ENCODE assay signal across 14 cellular contexts in genomic region chr21:39911286-39911685, GRCh38. TPM values are rescaled to one million over a fixed set of nuclear protein-coding genes. Genes with fewer than 3 reads are reported as not detected.
DNase-seq lines count a peak whose midpoint lies in the region; FAIRE-seq and TF ChIP-seq lines count a peak whose summit lies in the region.
"Had no signal": no experiment of that assay in that cellular context is flagged by ENCODE, and none has a peak within 500 bp of the region (broad histone marks: within the 10 kb centered on the region; RNA-seq: fewer than 3 reads in every experiment).

No MANE protein-coding gene starts in this region.

- FAIRE-seq in H1 (lab: Jason Lieb, UNC): peak; percentile 71
- FAIRE-seq: GM18507 had no signal

- no peak overlapping the region for H3K14ac ChIP-seq in H1 (ENCODE audit: insufficient read length)

- H3K27ac ChIP-seq in H1 (ENCODE audit: low read depth, low read length) (no peak overlapping the region), thyroid gland (peak overlapping the region in 1 of 3 donors; percentile 50)

- no peak for TF ChIP-seq EP300 in H1 (IDR thresholded peaks at IDR 0.05; ENCODE audit: borderline replicate concordance in 1 of 2, low read depth in 2 of 2, low read length in 2 of 2)

- no peak overlapping the region for H2AK5ac ChIP-seq in H1 (ENCODE audit: low read depth, low read length)

- H3K27me3 ChIP-seq in H1 (replicated peaks in 1 of 4; ENCODE audit: control insufficient read depth in 3 of 4, extremely low read depth in 1 of 4, insufficient read depth in 3 of 4, low read length in 3 of 4) (no peaks in the 10 kb centered on the region), thyroid gland (no peaks in the 10 kb centered on the region)

- H2AFZ ChIP-seq in H1 (ENCODE audit: low read length): no peak overlapping the region

- H4K8ac ChIP-seq in H1 (ENCODE audit: extremely low read depth, insufficient read depth, low read length): no peak overlapping the region

- no peak overlapping the region for H3K23ac ChIP-seq in H1 (ENCODE audit: insufficient read length)

- H3K56ac ChIP-seq in H1 (replicated peaks; ENCODE audit: insufficient read length, low read depth, low read length): no peak overlapping the region

- peak; percentile 52 to 65 for TF ChIP-seq RAD21 in H1 (IDR thresholded peaks at IDR 0.05 in 1 of 2, conservative IDR thresholded peaks at IDR 0.05 in 1 of 2; ENCODE audit: low read depth in 2 of 2, low read length in 2 of 2)

- H4K20me1 ChIP-seq in H1 (replicated peaks in 1 of 2; ENCODE audit: control insufficient read depth in 1 of 2, insufficient read depth in 2 of 2, low read length in 2 of 2): no peaks in the 10 kb centered on the region

- H3K18ac ChIP-seq in H1 (ENCODE audit: extremely low read depth, low read length): no peak overlapping the region

- H2BK20ac ChIP-seq in H1 (ENCODE audit: low read length): no peak overlapping the region

- WGBS in H1 (ENCODE audit: extremely low coverage in 1 of 2, insufficient coverage in 1 of 2, insufficient read length in 1 of 2, insufficient replicate concordance in 2 of 2, low coverage in 1 of 2, low lambda C conversion rate in 2 of 2, missing lambda C conversion rate in 1 of 2), 2 experiments: 80% methylated on average over 6 of the region's 6 CpGs; no CpG with 5 or more reads in 1 of the 2 experiments
- 56 to 58% methylated on average over 6 of the region's 6 CpGs for WGBS in thyroid gland, 2 donors

- DNase-seq in SIG-M5 treated with dmso at 0.1 percent for 504 hours (lab: John Stamatoyannopoulos, UW; ENCODE audit: unreplicated experiment) (peak; percentile 24), SIG-M5 (lab: John Stamatoyannopoulos, UW) (no peak), NCI-H510A treated with DMSO at 0.1 percent for 48 hours (lab: John Stamatoyannopoulos, UW) (peak; percentile 64), H1 (ENCODE audit: low read depth in 1 of 2, low spot score in 2 of 2) (no peak), thyroid gland (peak; percentile 59 to 67), erythroblast (lab: John Stamatoyannopoulos, UW) (no peak), GM03348 (ENCODE audit: low spot score) (no peak)
- DNase-seq in stimulated activated CD4-positive, alpha-beta T cell treated with anti-CD3 and anti-CD28 coated beads, Interleukin-15, amount 100 ng/mL, for 24 hours: no peak
- DNase-seq: activated CD4-positive, alpha-beta memory T cell treated with anti-CD3 and anti-CD28 coated beads for 36 hours; activated naive CD4-positive, alpha-beta T cell; KG1; posterior cingulate gyrus had no signal

- no peak overlapping the region for H3K4me3 ChIP-seq in H1 (ENCODE audit: extremely low read depth in 1 of 4, insufficient read depth in 2 of 4, low read depth in 3 of 4, low read length in 4 of 4)
- H3K4me3 ChIP-seq in thyroid gland (replicated peaks in 1 of 3): no peak overlapping the region

- peak; percentile 20 to 47 (median 40) for TF ChIP-seq CTCF in H1 (IDR thresholded peaks at IDR 0.05; ENCODE audit: control extremely low read depth in 1 of 3, insufficient read depth in 1 of 3, low read depth in 1 of 3, low read length in 3 of 3)
- TF ChIP-seq CTCF in thyroid gland (IDR thresholded peaks at IDR 0.05): peak in 4 of 6 experiments; percentile 59 to 74 (median 67)

- H3K79me2 ChIP-seq in H1 (ENCODE audit: control insufficient read depth in 1 of 2, insufficient read depth in 2 of 2, low read length in 2 of 2): no peaks in the 10 kb centered on the region

- no peaks in the 10 kb centered on the region for H3K79me1 ChIP-seq in H1 (ENCODE audit: low read depth, low read length)

- intact Hi-C loops in thyroid gland (cut with DNase I): loop anchor here (5.0 kb wide), 1 partner anchor 44 kb away; the partner anchor contains the start of gene PCP4

- no peak overlapping the region for H4K91ac ChIP-seq in H1 (replicated peaks; ENCODE audit: insufficient read length, low read length)

- H3K4me1 ChIP-seq in H1 (replicated peaks in 1 of 4; ENCODE audit: control insufficient read depth in 3 of 4, insufficient read depth in 4 of 4, low read length in 3 of 4) (peaks cover 0 to 4% (median under 1%) of the 10 kb centered on the region in 4 experiments; a peak in 2 of 7 replicates), thyroid gland (peaks cover 5 to 21% of the 10 kb centered on the region in 2 donors)

- H3K4me2 ChIP-seq in H1 (ENCODE audit: insufficient read depth in 1 of 2, low read depth in 2 of 2, low read length in 2 of 2): no peak overlapping the region

- H4K5ac ChIP-seq in H1 (ENCODE audit: insufficient read length, low read depth, low read length): no peak overlapping the region

- no peak overlapping the region for H3K4ac ChIP-seq in H1 (replicated peaks; ENCODE audit: insufficient read length, low read depth, low read length)

- H2BK12ac ChIP-seq in H1 (ENCODE audit: low read depth, low read length): no peak overlapping the region

- POLR2A ChIA-PET in H1 (lab: Charles Lee; ENCODE audit: partially characterized antibody): no interaction called here

- no peak for TF ChIP-seq POLR2A in H1 (IDR thresholded peaks at IDR 0.05; ENCODE audit: control extremely low read depth in 1 of 2, low read depth in 2 of 2, low read length in 2 of 2)
- no peak for TF ChIP-seq POLR2A in thyroid gland (IDR thresholded peaks at IDR 0.05)
- no peak for TF ChIP-seq POLR2A in erythroblast (IDR thresholded peaks at IDR 0.05; ENCODE audit: low read length)

- H3K9me3 ChIP-seq in H1 (ENCODE audit: insufficient read depth in 2 of 2, low read depth in 1 of 2, low read length in 1 of 2): no peaks in the 10 kb centered on the region
- H3K9me3 ChIP-seq in thyroid gland: no peaks in the 10 kb centered on the region

- CTCF ChIA-PET in H1 (lab: Charles Lee; ENCODE audit: partially characterized antibody): interaction anchor here (0.7 to 4.3 kb wide), 11 partner anchors 9 to 214 kb away, joined by 3 to 22 read pairs (median 4); partner anchors contain the start of gene PCP4

- H2BK120ac ChIP-seq in H1 (replicated peaks; ENCODE audit: low read depth, low read length): no peak overlapping the region

- no peak overlapping the region for H2BK5ac ChIP-seq in H1 (ENCODE audit: low read depth, low read length)

- no peak overlapping the region for H3K9ac ChIP-seq in H1 (replicated peaks in 1 of 4; ENCODE audit: extremely low read depth in 1 of 4, low read depth in 3 of 4, low read length in 3 of 4)

- H3K23me2 ChIP-seq in H1 (ENCODE audit: low read depth, low read length): no peaks in the 10 kb centered on the region

- H2BK15ac ChIP-seq in H1 (ENCODE audit: low read length): no peak overlapping the region

- H3K36me3 ChIP-seq in H1 (ENCODE audit: control insufficient read depth in 2 of 4, insufficient read depth in 4 of 4, low read length in 3 of 4): no peaks in the 10 kb centered on the region
- H3K36me3 ChIP-seq in thyroid gland: no peaks in the 10 kb centered on the region

TF ChIP-seq in H1, 55 proteins besides CTCF, POLR2A, EP300 and RAD21:
- TF ChIP-seq TBP (IDR thresholded peaks at IDR 0.05; ENCODE audit: low read depth, low read length) (no peak), EGR1 (IDR thresholded peaks at IDR 0.05; ENCODE audit: borderline replicate concordance, low read depth, low read length) (no peak), HDAC6 (IDR thresholded peaks at IDR 0.05; ENCODE audit: low read depth, low read length) (no peak), BACH1 (IDR thresholded peaks at IDR 0.05; ENCODE audit: low read length) (no peak), EZH2 (IDR thresholded peaks at IDR 0.05; ENCODE audit: low read depth, low read length, severe bottlenecking) (no peak), CBX8 (IDR thresholded peaks at IDR 0.05; ENCODE audit: borderline replicate concordance, low read depth, low read length) (no peak), JUND (IDR thresholded peaks at IDR 0.05; ENCODE audit: low read length) (no peak), TAF7 (optimal IDR thresholded peaks at IDR 0.05; ENCODE audit: borderline replicate concordance, low read depth, low read length) (no peak), KDM4A (IDR thresholded peaks at IDR 0.05; ENCODE audit: low read depth, low read length, severe bottlenecking) (no peak), SRF (IDR thresholded peaks at IDR 0.05; ENCODE audit: low read depth, low read length) (no peak), BCL11A (IDR thresholded peaks at IDR 0.05; ENCODE audit: low read depth in 2 of 2, low read length in 2 of 2) (no peak), HDAC2 (IDR thresholded peaks at IDR 0.05; ENCODE audit: borderline replicate concordance in 1 of 2, low read depth in 2 of 2, low read length in 2 of 2) (no peak)

RNA-seq across cellular contexts. Expression of gene PCP4, which starts 44.0 kb away (rescaled TPM):
- total RNA-seq in H1 (2021; fragmentation: NEBNext Ultra II Directional; extraction: Animal tissue kit (Norgen Biotek cat#: 25700)): 1.8 and 2.3 TPM in 2 replicates
- polyA plus RNA-seq in H1 (2011; rRNA removed): 1.5 and 2.4 TPM in 2 replicates
- 3.3 TPM for polyA plus RNA-seq in H1 (2011; cell fraction: cytosol; rRNA removed)
- polyA plus RNA-seq in H1 (2011; cell fraction: nucleus; rRNA removed): 1.2 TPM
- 2.0 to 5.8 TPM (median 3.1 TPM) in 4 replicates for polyA plus RNA-seq in H1 (2012, experiment 1 of 2)
- polyA plus RNA-seq in H1 (2012, experiment 2 of 2): 1.0 TPM
- 4.1 TPM for polyA plus RNA-seq in H1 (2013, experiment 1 of 2)
- polyA plus RNA-seq in H1 (2013, experiment 2 of 2): 4.2 TPM
- polyA minus RNA-seq in H1 (2011; rRNA and poly(A)+ RNA removed): 0.39 and 0.44 TPM in 2 replicates
- not detected for polyA minus RNA-seq in H1 (2011; cell fraction: cytosol; rRNA and poly(A)+ RNA removed)
- polyA minus RNA-seq in H1 (2011; cell fraction: nucleus; rRNA and poly(A)+ RNA removed): 1.9 TPM
- 100 to 1,000 TPM in 3 of 4 donors, 10 to 100 TPM in 1; 67.9 to 318 (median 238) TPM for total RNA-seq in thyroid gland
- total RNA-seq: activated CD4-positive, alpha-beta memory T cell treated with anti-CD3 and anti-CD28 coated beads for 36 hours; mesenteric fat pad had no signal

Comparison
In these comparisons a context has a peak if more than half of its experiments do, and no peak if none do; other contexts are left out.
1. DNase-seq: peak in SIG-M5 treated with dmso at 0.1 percent for 504 hours (single experiment), NCI-H510A treated with DMSO at 0.1 percent for 48 hours (single experiment) and thyroid gland (2 of 2); none in SIG-M5 (single experiment), H1 (0 of 2), erythroblast (0 of 2), GM03348 (single experiment) and stimulated activated CD4-positive, alpha-beta T cell treated with anti-CD3 and anti-CD28 coated beads, Interleukin-15, amount 100 ng/mL, for 24 hours (single experiment).
2. RNA of gene PCP4, which starts 44.0 kb away (total RNA-seq): 67.9 to 318 TPM in thyroid gland; 1.8 to 2.3 TPM in H1; every median in the first group is over 10 times any median in the second.